1 cellular context compared by ENCODE assay signal in the genomic region with DNA sequence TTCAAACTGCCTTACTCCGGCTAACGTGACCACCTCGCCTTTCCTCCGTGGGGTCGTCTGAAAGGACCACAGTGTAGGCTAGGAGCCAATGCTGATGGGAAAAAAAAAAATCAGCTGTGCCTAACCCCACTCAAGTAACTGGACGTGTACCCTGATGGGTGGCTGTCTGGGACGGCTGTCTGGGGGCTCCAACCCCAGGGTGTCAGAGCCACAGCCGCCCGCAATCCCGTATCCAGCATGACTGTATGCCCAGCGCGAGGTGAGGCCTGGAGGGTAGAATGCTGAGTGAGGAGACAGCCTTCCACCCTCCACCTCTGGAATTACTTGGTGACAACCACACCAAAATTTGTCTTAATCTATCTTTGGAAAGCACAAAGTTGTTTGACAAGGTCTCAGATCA.
TF ChIP-seq lines count a peak whose summit lies in the region.

No MANE protein-coding gene starts in this region.

TF ChIP-seq in IMR-90, 13 proteins besides CTCF, POLR2A, EP300 and RAD21:
- TF ChIP-seq MAFK (IDR thresholded peaks at IDR 0.05; ENCODE audit: low read depth, low read length) (no peak), RCOR1 (IDR thresholded peaks at IDR 0.05; ENCODE audit: insufficient replicate concordance, low read length) (no peak), MAZ (IDR thresholded peaks at IDR 0.05; ENCODE audit: borderline replicate concordance, low read depth, low read length) (no peak), CEBPB (IDR thresholded peaks at IDR 0.05; ENCODE audit: low read depth, low read length) (no peak), SMC3 (IDR thresholded peaks at IDR 0.05; ENCODE audit: low read depth, low read length) (no peak), MXI1 (IDR thresholded peaks at IDR 0.05; ENCODE audit: borderline replicate concordance, low read depth, low read length) (no peak), NFE2L2 (IDR thresholded peaks at IDR 0.05; ENCODE audit: low read depth, low read length) (no peak), FOS (IDR thresholded peaks at IDR 0.05; ENCODE audit: low read depth, low read length) (no peak), RFX5 (IDR thresholded peaks at IDR 0.05; ENCODE audit: low read depth, low read length) (no peak), CHD1 (IDR thresholded peaks at IDR 0.05; ENCODE audit: low read depth, low read length) (no peak), BHLHE40 (IDR thresholded peaks at IDR 0.05; ENCODE audit: low read depth, low read length) (no peak)
- TF ChIP-seq, protein P1, sequence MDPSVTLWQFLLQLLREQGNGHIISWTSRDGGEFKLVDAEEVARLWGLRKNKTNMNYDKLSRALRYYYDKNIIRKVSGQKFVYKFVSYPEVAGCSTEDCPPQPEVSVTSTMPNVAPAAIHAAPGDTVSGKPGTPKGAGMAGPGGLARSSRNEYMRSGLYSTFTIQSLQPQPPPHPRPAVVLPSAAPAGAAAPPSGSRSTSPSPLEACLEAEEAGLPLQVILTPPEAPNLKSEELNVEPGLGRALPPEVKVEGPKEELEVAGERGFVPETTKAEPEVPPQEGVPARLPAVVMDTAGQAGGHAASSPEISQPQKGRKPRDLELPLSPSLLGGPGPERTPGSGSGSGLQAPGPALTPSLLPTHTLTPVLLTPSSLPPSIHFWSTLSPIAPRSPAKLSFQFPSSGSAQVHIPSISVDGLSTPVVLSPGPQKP (IDR thresholded peaks at IDR 0.05; ENCODE audit: borderline replicate concordance, low read depth, low read length): no peak
- TF ChIP-seq, protein P2, sequence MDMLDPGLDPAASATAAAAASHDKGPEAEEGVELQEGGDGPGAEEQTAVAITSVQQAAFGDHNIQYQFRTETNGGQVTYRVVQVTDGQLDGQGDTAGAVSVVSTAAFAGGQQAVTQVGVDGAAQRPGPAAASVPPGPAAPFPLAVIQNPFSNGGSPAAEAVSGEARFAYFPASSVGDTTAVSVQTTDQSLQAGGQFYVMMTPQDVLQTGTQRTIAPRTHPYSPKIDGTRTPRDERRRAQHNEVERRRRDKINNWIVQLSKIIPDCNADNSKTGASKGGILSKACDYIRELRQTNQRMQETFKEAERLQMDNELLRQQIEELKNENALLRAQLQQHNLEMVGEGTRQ (IDR thresholded peaks at IDR 0.05; ENCODE audit: low read depth, low read length): no peak
TF ChIP-seq in IMR-90: peak in this region for 0.
